In genomic region chr7:153397906-153398305, GRCh38 we compare ENCODE assay signal across 8 cellular contexts.
"Had no signal": no experiment of that assay in that cellular context is flagged by ENCODE, and none has a peak within 500 bp of the region (broad histone marks: within the 10 kb centered on the region; RNA-seq: fewer than 3 reads in every experiment).

No MANE protein-coding gene starts in this region.

- H3K4me3 ChIP-seq: GM12878 had no signal

- FAIRE-seq: G401.6, GM12878, GM12891, GM12892, GM18507, GM19239 had no signal

- ATAC-seq: GM12878 had no signal

- DNase-seq: GDM1, GF-D8 had no signal
